ENCODE assay signal across 10 cellular contexts in genomic region chr12:123571343-123571813, GRCh38. TPM values are rescaled to one million over a fixed set of nuclear protein-coding genes. Genes with fewer than 3 reads are reported as not detected.
DNase-seq lines count a peak whose midpoint lies in the region; ATAC-seq and TF ChIP-seq lines count a peak whose summit lies in the region.
"Had no signal": no experiment of that assay in that cellular context is flagged by ENCODE, and none has a peak within 500 bp of the region (broad histone marks: within the 10 kb centered on the region; RNA-seq: fewer than 3 reads in every experiment).

No MANE protein-coding gene starts in this region.

- H3K4me3 ChIP-seq in gastroesophageal sphincter, result no peak overlapping the region
- H3K4me3 ChIP-seq: skin epidermis had no signal

- H2AK5ac ChIP-seq in H9 (ENCODE audit: insufficient read length, low read length), result no peak overlapping the region

- H3K4me1 ChIP-seq in H9 (ENCODE audit: insufficient read depth, low read length) (no peaks in the 10 kb centered on the region; the same call in 1 of the 2 replicates), gastroesophageal sphincter (no peaks in the 10 kb centered on the region)

- peak overlapping the region; percentile 95 for H2AFZ ChIP-seq in H9 (ENCODE audit: low read length)

- no peak overlapping the region for H2BK12ac ChIP-seq in H9 (ENCODE audit: insufficient read length, low read depth, low read length)

- H3K18ac ChIP-seq in H9 (ENCODE audit: insufficient read length, low read depth, low read length), result peak overlapping the region; percentile 1

- no peaks in the 10 kb centered on the region for H3K79me1 ChIP-seq in H9 (ENCODE audit: insufficient read depth, low read depth, low read length, poor library complexity, severe bottlenecking)

- no peaks in the 10 kb centered on the region for H4K20me1 ChIP-seq in H9 (ENCODE audit: control insufficient read depth, insufficient read depth, insufficient read length)

- no peaks in the 10 kb centered on the region for H3K36me3 Mint-ChIP-seq in H9 (ENCODE audit: insufficient read depth in 1 of 3, low read depth in 3 of 3)
- no peaks in the 10 kb centered on the region for H3K36me3 Mint-ChIP-seq in activated CD8-positive, alpha-beta T cell treated with anti-CD3 and anti-CD28 coated beads for 36 hours (ENCODE audit: low read depth)

- H2BK20ac ChIP-seq in H9 (ENCODE audit: low read depth, low read length, poor library complexity, severe bottlenecking), result no peak overlapping the region

- TF ChIP-seq EP300 in gastroesophageal sphincter (IDR thresholded peaks at IDR 0.05), result no peak

- H3K56ac ChIP-seq in H9 (ENCODE audit: insufficient read length, low read depth, low read length), result no peak overlapping the region

- no CpG with 5 or more reads among the region's 4 CpGs for WGBS in H9 (ENCODE audit: extremely low coverage, insufficient read length, low lambda C conversion rate)
- 8 to 36% methylated on average over 2 to 3 of the region's 4 CpGs for WGBS in gastroesophageal sphincter (ENCODE audit: low coverage in 1 of 2), 2 donors

- no peaks in the 10 kb centered on the region for H3K79me2 ChIP-seq in H9 (ENCODE audit: insufficient read depth, low read length)

- no peak overlapping the region for H3K27ac Mint-ChIP-seq in H9
- no peak overlapping the region for H3K27ac Mint-ChIP-seq in activated CD8-positive, alpha-beta T cell treated with anti-CD3 and anti-CD28 coated beads for 36 hours
- H3K27ac Mint-ChIP-seq: activated T-cell treated with anti-CD3 and anti-CD28 coated beads, Interleukin-2, amount 50 U/mL, for 72 hours had no signal

- no peak for TF ChIP-seq POLR2A in gastroesophageal sphincter (IDR thresholded peaks at IDR 0.05)

- no peak overlapping the region for H2BK15ac ChIP-seq in H9 (ENCODE audit: low read depth, low read length)

- no peaks in the 10 kb centered on the region for H3K36me3 ChIP-seq in gastroesophageal sphincter

- H3K14ac ChIP-seq in H9 (ENCODE audit: insufficient read depth, low read length), result no peak overlapping the region

- no peak overlapping the region for H2BK5ac ChIP-seq in H9 (ENCODE audit: insufficient read length, low read length)

- H3K4me3 Mint-ChIP-seq in H9, result peak overlapping the region in 1 of 2 experiments; percentile 12; a peak in 2 of 5 replicates
- H3K4me3 Mint-ChIP-seq in activated CD8-positive, alpha-beta T cell treated with anti-CD3 and anti-CD28 coated beads for 36 hours, result no peak overlapping the region
- H3K4me3 Mint-ChIP-seq: activated T-cell treated with anti-CD3 and anti-CD28 coated beads, Interleukin-2, amount 50 U/mL, for 72 hours had no signal

- H4K91ac ChIP-seq in H9 (ENCODE audit: insufficient read length, low read depth, low read length), result no peak overlapping the region

- H3K27me3 ChIP-seq in H9 (ENCODE audit: insufficient read depth, low read length), result no peaks in the 10 kb centered on the region
- H3K27me3 ChIP-seq in gastroesophageal sphincter, result no peaks in the 10 kb centered on the region

- DNase-seq in H9, result peak; percentile 72
- peak; percentile 41 for DNase-seq in SHP77 treated with DMSO at 0.1 percent for 48 hours (lab: John Stamatoyannopoulos, UW)
- peak; percentile 17 for DNase-seq in putamen (ENCODE audit: low spot score)
- DNase-seq in GM19240 (ENCODE audit: insufficient read length, low spot score), result no peak
- no peak for DNase-seq in activated CD8-positive, alpha-beta T cell treated with anti-CD3 and anti-CD28 coated beads for 36 hours
- no peak for DNase-seq in stimulated activated CD4-positive, alpha-beta T cell treated with anti-CD3 and anti-CD28 coated beads, Interleukin-4, amount 100 ng/mL, for 1 hour
- DNase-seq: activated T-cell treated with anti-CD3 and anti-CD28 coated beads, Interleukin-2, amount 50 U/mL, for 72 hours had no signal

- peaks cover 0 to 2% of the 10 kb centered on the region in 2 experiments; a peak in 2 of 5 replicates for H3K9me3 Mint-ChIP-seq in H9
- H3K9me3 Mint-ChIP-seq in activated CD8-positive, alpha-beta T cell treated with anti-CD3 and anti-CD28 coated beads for 36 hours, result no peaks in the 10 kb centered on the region
- H3K9me3 Mint-ChIP-seq: activated T-cell treated with anti-CD3 and anti-CD28 coated beads, Interleukin-2, amount 50 U/mL, for 72 hours had no signal

- no peak overlapping the region for H3T11ph ChIP-seq in H9 (ENCODE audit: low read length)

- H3K27ac ChIP-seq in H9 (ENCODE audit: insufficient read length, low read depth, low read length) (no peak overlapping the region), gastroesophageal sphincter (peak overlapping the region in 1 of 4 donors; percentile 47)
- H3K27ac ChIP-seq: skin epidermis had no signal

- CTCF ChIA-PET in activated CD8-positive, alpha-beta T cell treated with anti-CD3 and anti-CD28 coated beads for 36 hours (lab: Charles Lee), result interaction anchor here (1.5 kb wide), 1 partner anchor 10 kb away, joined by 5 read pairs; no protein-coding TSS in a partner anchor

- H3K9me3 ChIP-seq in H9 (ENCODE audit: control insufficient read depth, low read depth, low read length) (no peaks in the 10 kb centered on the region), gastroesophageal sphincter (no peaks in the 10 kb centered on the region)

- peak overlapping the region; percentile 32 for H3K4me2 ChIP-seq in H9 (ENCODE audit: insufficient read depth, insufficient read length, low read length)

- peaks cover 4% of the 10 kb centered on the region; the same call in 1 of the 2 replicates for H3K27me3 Mint-ChIP-seq in H9 (ENCODE audit: low read depth)
- no peaks in the 10 kb centered on the region for H3K27me3 Mint-ChIP-seq in activated CD8-positive, alpha-beta T cell treated with anti-CD3 and anti-CD28 coated beads for 36 hours

- no peak overlapping the region for H3K23ac ChIP-seq in H9 (ENCODE audit: insufficient read length, low read depth, low read length)

- H3K4me1 Mint-ChIP-seq in H9, result peaks cover 7 to 11% of the 10 kb centered on the region in 2 experiments
- H3K4me1 Mint-ChIP-seq in activated CD8-positive, alpha-beta T cell treated with anti-CD3 and anti-CD28 coated beads for 36 hours (ENCODE audit: low read depth), result peaks cover 4% of the 10 kb centered on the region

- H3K9ac ChIP-seq in H9 (ENCODE audit: extremely low read depth, insufficient read length, low read length), result no peak overlapping the region

- H3K4ac ChIP-seq in H9 (ENCODE audit: low read depth, low read length), result no peak overlapping the region

- ATAC-seq in gastroesophageal sphincter (peak; percentile 93), HG03108 (IDR thresholded peaks at IDR 0.05; ENCODE audit: unreplicated experiment) (no peak)
- ATAC-seq in activated CD8-positive, alpha-beta T cell treated with anti-CD3 and anti-CD28 coated beads for 36 hours, result no peak

- POLR2A ChIA-PET in activated CD8-positive, alpha-beta T cell treated with anti-CD3 and anti-CD28 coated beads for 36 hours (lab: Charles Lee), result no interaction called here

- H2BK120ac ChIP-seq in H9 (ENCODE audit: low read depth, low read length, poor library complexity, severe bottlenecking), result no peak overlapping the region

- no peaks in the 10 kb centered on the region for H3K23me2 ChIP-seq in H9 (ENCODE audit: insufficient read length, low read depth, low read length, poor library complexity, severe bottlenecking)

- intact Hi-C loops in activated CD8-positive, alpha-beta T cell treated with anti-CD3 and anti-CD28 coated beads for 36 hours (cut with micrococcal nuclease), result no loop called here

- no peak overlapping the region for H4K8ac ChIP-seq in H9 (replicated peaks; ENCODE audit: insufficient read length, low read depth, low read length)

- peak overlapping the region; percentile 31 for H4K5ac ChIP-seq in H9 (ENCODE audit: insufficient read length, low read depth, low read length)

- TF ChIP-seq CTCF in H9 (conservative IDR thresholded peaks at IDR 0.05) (no peak), gastroesophageal sphincter (IDR thresholded peaks at IDR 0.05) (no peak)
- TF ChIP-seq CTCF in activated CD8-positive, alpha-beta T cell treated with anti-CD3 and anti-CD28 coated beads for 36 hours (IDR thresholded peaks at IDR 0.05), result no peak

RNA-seq across cellular contexts. Expression of gene TMED2, which starts 13.0 kb away (rescaled TPM):
- total RNA-seq in H9 (2021) (204 and 205 TPM in 2 replicates), gastroesophageal sphincter (100 to 1,000 TPM; 117 to 139 (median 128) TPM)
- total RNA-seq in activated CD8-positive, alpha-beta T cell treated with anti-CD3 and anti-CD28 coated beads for 36 hours, result 100 to 1,000 TPM; 121 to 122 TPM

RNA-seq across cellular contexts. Expression of gene DDX55, which starts 30.5 kb away (rescaled TPM):
- 47.1 and 51.7 TPM in 2 replicates for total RNA-seq in H9 (2021)
- 10 to 100 TPM; 15.3 to 22.6 (median 18.0) TPM for total RNA-seq in gastroesophageal sphincter
- 10 to 100 TPM; 51.7 to 55.4 TPM for total RNA-seq in activated CD8-positive, alpha-beta T cell treated with anti-CD3 and anti-CD28 coated beads for 36 hours

RNA-seq across cellular contexts. Expression of gene RILPL1, which starts 37.9 kb away (rescaled TPM):
- 7.9 and 8.1 TPM in 2 replicates for total RNA-seq in H9 (2021)
- total RNA-seq in gastroesophageal sphincter, result 10 to 100 TPM; 10.8 to 46.1 (median 24.3) TPM
- total RNA-seq in activated CD8-positive, alpha-beta T cell treated with anti-CD3 and anti-CD28 coated beads for 36 hours, result 1 to 10 TPM; 2.9 TPM

Comparison
In these comparisons a context has a peak if more than half of its experiments do, and no peak if none do; other contexts are left out.
1. DNase-seq: peak in H9 (single experiment), SHP77 treated with DMSO at 0.1 percent for 48 hours (single experiment) and putamen (single experiment); none in GM19240 (single experiment), activated CD8-positive, alpha-beta T cell treated with anti-CD3 and anti-CD28 coated beads for 36 hours (single experiment) and stimulated activated CD4-positive, alpha-beta T cell treated with anti-CD3 and anti-CD28 coated beads, Interleukin-4, amount 100 ng/mL, for 1 hour (single experiment).